ENCODE assay signal across 5 cellular contexts in the genomic region with DNA sequence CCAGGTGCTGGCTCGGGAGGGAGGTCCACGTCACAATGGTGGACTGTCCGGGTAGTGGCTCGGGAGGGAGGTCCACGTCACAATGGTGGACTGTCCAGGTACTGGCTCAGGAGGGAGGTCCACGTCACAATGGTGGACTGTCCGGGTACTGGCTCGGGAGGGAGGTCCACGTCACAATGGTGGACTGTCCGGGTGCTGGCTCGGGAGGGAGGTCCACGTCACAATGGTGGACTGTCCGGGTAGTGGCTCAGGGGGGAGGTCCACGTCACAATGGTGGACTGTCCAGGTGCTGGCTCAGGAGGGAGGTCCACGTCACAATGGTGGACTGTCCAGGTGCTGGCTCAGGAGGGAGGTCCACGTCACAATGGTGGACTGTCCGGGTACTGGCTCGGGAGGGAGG.
DNase-seq lines count a peak whose midpoint lies in the region; FAIRE-seq and TF ChIP-seq lines count a peak whose summit lies in the region.
"Not testable (repeated sequence)": the region's sequence is repeated elsewhere in the genome, so short reads cannot be mapped to it uniquely, and the experiment has no call there.

No MANE protein-coding gene starts in this region.

- H2BK15ac ChIP-seq in neuronal stem cell (ENCODE audit: low read length), result not testable (repeated sequence)

- H3K36me3 ChIP-seq in bronchial epithelial cell (ENCODE audit: control insufficient read depth, insufficient read depth, low read length); endodermal cell (ENCODE audit: control insufficient read depth, insufficient read depth, low read length); neuronal stem cell (replicated peaks in 1 of 2; ENCODE audit: control insufficient read depth in 2 of 2, insufficient read depth in 2 of 2, low read length in 2 of 2); spleen: not testable (repeated sequence)

- H2BK12ac ChIP-seq in neuronal stem cell (ENCODE audit: low read length), result not testable (repeated sequence)

- H3K9ac ChIP-seq in endodermal cell (ENCODE audit: extremely low read depth, low read length, poor library complexity, severe bottlenecking), result not testable (repeated sequence)
- H3K9ac ChIP-seq in neuronal stem cell (ENCODE audit: low read depth, low read length, poor library complexity), result peak overlapping the region; percentile 71

- not testable (repeated sequence) for H4K8ac ChIP-seq in neuronal stem cell (ENCODE audit: low read depth, low read length)

- H3K4me3 ChIP-seq in bronchial epithelial cell (ENCODE audit: low read depth, low read length); neuronal stem cell (ENCODE audit: low read length in 2 of 2); spleen: not testable (repeated sequence)
- peak overlapping the region; percentile 69 for H3K4me3 ChIP-seq in endodermal cell (ENCODE audit: low read length)

- peak overlapping the region; percentile 59 for H3K14ac ChIP-seq in neuronal stem cell (ENCODE audit: low read length)

- not testable (repeated sequence) for H3K4me3 Mint-ChIP-seq in endodermal cell

- H3K27ac ChIP-seq in endodermal cell (ENCODE audit: low read depth, low read length); neuronal stem cell (replicated peaks; ENCODE audit: low read length); spleen: not testable (repeated sequence)

- not testable (repeated sequence) for H4K91ac ChIP-seq in neuronal stem cell (ENCODE audit: low read depth, low read length, poor library complexity)

- H3K4me1 ChIP-seq in endodermal cell (ENCODE audit: control insufficient read depth, insufficient read depth, low read length); neuronal stem cell (ENCODE audit: control insufficient read depth in 2 of 2, insufficient read depth in 1 of 2, low read depth in 1 of 2, low read length in 2 of 2); spleen: not testable (repeated sequence)

- not testable (repeated sequence) for H3K27me3 Mint-ChIP-seq in endodermal cell (ENCODE audit: insufficient read depth)

- 84% methylated on average over 16 of the region's 18 CpGs; no CpG with 5 or more reads in 1 of the 2 experiments for WGBS in endodermal cell (ENCODE audit: insufficient coverage in 1 of 2, insufficient read length in 1 of 2), 2 experiments
- WGBS in neuronal stem cell (ENCODE audit: extremely low coverage in 2 of 2, insufficient read length in 2 of 2, insufficient replicate concordance in 1 of 2), 2 donors, result no CpG with 5 or more reads among the region's 18 CpGs
- 65 to 96% (median 80%) methylated on average over 4 to 17 of the region's 18 CpGs for WGBS in spleen, 5 donors

- H3K23ac ChIP-seq in neuronal stem cell (ENCODE audit: low read depth, low read length, poor library complexity), result peak overlapping the region; percentile 90

- not testable (repeated sequence) for H2BK120ac ChIP-seq in neuronal stem cell (ENCODE audit: low read depth, low read length)

- not testable (repeated sequence) for TF ChIP-seq POLR2A in GM12891 (IDR thresholded peaks at IDR 0.05; ENCODE audit: low read depth, low read length); spleen (IDR thresholded peaks at IDR 0.05)

- H3K18ac ChIP-seq in neuronal stem cell (ENCODE audit: low read length), result peak overlapping the region; percentile 44

- TF ChIP-seq CTCF in bronchial epithelial cell (IDR thresholded peaks at IDR 0.05; ENCODE audit: insufficient read depth, low read length, severe bottlenecking); endodermal cell (conservative IDR thresholded peaks at IDR 0.05); spleen (IDR thresholded peaks at IDR 0.05 in 8 of 11, conservative IDR thresholded peaks at IDR 0.05 in 3 of 11): not testable (repeated sequence)

- H3K9me3 Mint-ChIP-seq in endodermal cell, result peaks cover 28% of the 10 kb centered on the region

- FAIRE-seq in GM12891 (lab: Jason Lieb, UNC) (peak; percentile 51), bronchial epithelial cell (lab: Jason Lieb, UNC) (peak; percentile 83)

- H3K36me3 Mint-ChIP-seq in endodermal cell (ENCODE audit: low read depth), result not testable (repeated sequence)

- H3K27ac Mint-ChIP-seq in endodermal cell, result not testable (repeated sequence)

- not testable (repeated sequence) for H3K4me1 Mint-ChIP-seq in endodermal cell

- intact Hi-C loops in spleen (cut with DNase I; ENCODE audit: low total_unique reads), result not testable (repeated sequence)

- not testable (repeated sequence) for H3K4ac ChIP-seq in neuronal stem cell (ENCODE audit: low read length)

- not testable (repeated sequence) for H2BK5ac ChIP-seq in neuronal stem cell (ENCODE audit: low read length)

- not testable (repeated sequence) for H2AFZ ChIP-seq in neuronal stem cell (ENCODE audit: low read length)

- H3K27me3 ChIP-seq in bronchial epithelial cell (ENCODE audit: control insufficient read depth, insufficient read depth, low read length); endodermal cell (ENCODE audit: control insufficient read depth, insufficient read depth, low read length, poor library complexity, severe bottlenecking); neuronal stem cell (ENCODE audit: control insufficient read depth in 3 of 3, insufficient read depth in 3 of 3, low read depth in 1 of 3, low read length in 3 of 3): not testable (repeated sequence)
- H3K27me3 ChIP-seq in spleen (replicated peaks in 1 of 7), result peaks cover 0 to 53% (median 0%) of the 10 kb centered on the region in 7 donors

- H3K79me1 ChIP-seq in neuronal stem cell (ENCODE audit: low read depth, low read length), result not testable (repeated sequence)

- H3K4me2 ChIP-seq in neuronal stem cell (ENCODE audit: insufficient read depth, low read length, poor library complexity, severe bottlenecking), result not testable (repeated sequence)

- not testable (repeated sequence) for H2AK5ac ChIP-seq in neuronal stem cell (ENCODE audit: low read depth, low read length)

- not testable (repeated sequence) for DNase-seq in GM12891 (ENCODE audit: insufficient read length, low spot score); bronchial epithelial cell (ENCODE audit: low read depth); endodermal cell; neuronal stem cell (ENCODE audit: low spot score)
- peak; percentile 24 for DNase-seq in spleen

- peaks cover 80% of the 10 kb centered on the region for H3K9me3 ChIP-seq in endodermal cell (ENCODE audit: control insufficient read depth, low read length)
- peaks cover 6 to 10% of the 10 kb centered on the region in 2 donors for H3K9me3 ChIP-seq in neuronal stem cell (replicated peaks in 1 of 2; ENCODE audit: control insufficient read depth in 2 of 2, insufficient read depth in 1 of 2, low read depth in 1 of 2, low read length in 2 of 2)
- H3K9me3 ChIP-seq in spleen, result not testable (repeated sequence)
